In genomic region chr6:11232968-11233626, GRCh38 we compare ENCODE assay signal across 8 cellular contexts. TPM values are rescaled to one million over a fixed set of nuclear protein-coding genes. Genes with fewer than 3 reads are reported as not detected.
A peak's percentile ranks its signal among the peaks of the same experiment; 100 is the strongest.
DNase-seq lines count a peak whose midpoint lies in the region; ATAC-seq, FAIRE-seq and TF ChIP-seq lines count a peak whose summit lies in the region.

No MANE protein-coding gene starts in this region.

- CTCF ChIA-PET in HCT116 (lab: Charles Lee) (no interaction called here), PC-9 (lab: Charles Lee) (interaction anchor here (0.6 to 1.7 kb wide), 2 partner anchors 96 to 263 kb away, joined by 5 to 8 read pairs; no protein-coding TSS in a partner anchor), H1 (lab: Charles Lee; ENCODE audit: partially characterized antibody) (interaction anchor here (1.2 to 3.9 kb wide), 6 partner anchors 9 to 263 kb away, joined by 3 to 18 read pairs (median 4); no protein-coding TSS in a partner anchor)

- H3K9me2 ChIP-seq in HCT116 (ENCODE audit: insufficient read depth) (no peaks in the 10 kb centered on the region), PC-9 (ENCODE audit: insufficient read depth) (no peaks in the 10 kb centered on the region)

- H3K4ac ChIP-seq in H1 (replicated peaks; ENCODE audit: insufficient read length, low read depth, low read length): no peak overlapping the region

- no peak overlapping the region for H4K8ac ChIP-seq in H1 (ENCODE audit: extremely low read depth, insufficient read depth, low read length)

- RAD21 ChIA-PET in HCT116 (lab: Charles Lee; ENCODE audit: low non-redundant PET in 1 of 2, low total read pairs in 2 of 2, uncharacterized antibody in 2 of 2, unreplicated experiment in 2 of 2): no interaction called here

- peaks cover 0 to 9% of the 10 kb centered on the region in 2 donors for H3K36me3 Mint-ChIP-seq in naive B cell

- TF ChIP-seq CTCF in GM06990 (IDR thresholded peaks at IDR 0.05; ENCODE audit: insufficient read depth, low read length, poor library complexity, severe bottlenecking) (no peak), HCT116 (IDR thresholded peaks at IDR 0.05 in 2 of 3, conservative IDR thresholded peaks at IDR 0.05 in 1 of 3; ENCODE audit: borderline replicate concordance in 1 of 3, insufficient read depth in 1 of 3, low read depth in 2 of 3, low read length in 2 of 3) (no peak), PC-9 (conservative IDR thresholded peaks at IDR 0.05) (no peak), H1 (IDR thresholded peaks at IDR 0.05; ENCODE audit: control extremely low read depth in 1 of 3, insufficient read depth in 1 of 3, low read depth in 1 of 3, low read length in 3 of 3) (no peak)

- H3K4me1 Mint-ChIP-seq in naive B cell: peaks cover 44 to 66% (median 56%) of the 10 kb centered on the region in 3 donors

- no peak for TF ChIP-seq EP300 in H1 (IDR thresholded peaks at IDR 0.05; ENCODE audit: borderline replicate concordance in 1 of 2, low read depth in 2 of 2, low read length in 2 of 2)

- FAIRE-seq in H1 (lab: Jason Lieb, UNC): no peak

- DNase-seq in GM06990 (ENCODE audit: extremely low read depth, insufficient read length) (no peak), HCT116 (ENCODE audit: low read depth, low spot score) (no peak), PC-9 (no peak), H1 (ENCODE audit: low read depth in 1 of 2, low spot score in 2 of 2) (peak in 1 of 2 experiments; percentile 50), naive B cell (no peak), SHP77 (lab: John Stamatoyannopoulos, UW) (no peak), DMS153 treated with DMSO at 0.1 percent for 48 hours (lab: John Stamatoyannopoulos, UW; ENCODE audit: unreplicated experiment) (no peak)

- peak overlapping the region; percentile 83 to 99 (median 92) for H3K4me3 Mint-ChIP-seq in naive B cell

- H3K23me2 ChIP-seq in H1 (ENCODE audit: low read depth, low read length): peaks cover 6% of the 10 kb centered on the region; the same call in 1 of the 2 replicates

- H3K4me1 ChIP-seq in HCT116 (ENCODE audit: control insufficient read depth in 1 of 2, insufficient read depth in 2 of 2, low read length in 2 of 2): peaks cover 0 to 7% of the 10 kb centered on the region in 2 experiments; a peak in 3 of 4 replicates
- H3K4me1 ChIP-seq in PC-9 (replicated peaks; ENCODE audit: insufficient read depth): peaks cover 30% of the 10 kb centered on the region
- peaks cover 8 to 14% (median 9%) of the 10 kb centered on the region in 4 experiments; a peak in 6 of 7 replicates for H3K4me1 ChIP-seq in H1 (replicated peaks in 1 of 4; ENCODE audit: control insufficient read depth in 3 of 4, insufficient read depth in 4 of 4, low read length in 3 of 4)

- H3K9me3 ChIP-seq in HCT116 (ENCODE audit: control insufficient read depth in 1 of 2, insufficient read depth in 1 of 2, low read depth in 1 of 2, low read length in 2 of 2) (no peaks in the 10 kb centered on the region), PC-9 (ENCODE audit: insufficient read depth, low read depth) (no peaks in the 10 kb centered on the region), H1 (ENCODE audit: insufficient read depth in 2 of 2, low read depth in 1 of 2, low read length in 1 of 2) (no peaks in the 10 kb centered on the region)

- peak overlapping the region; percentile 93 for H3K4me2 ChIP-seq in HCT116 (ENCODE audit: low read length)
- peak overlapping the region; percentile 85 for H3K4me2 ChIP-seq in PC-9
- peak overlapping the region; percentile 82 to 99 for H3K4me2 ChIP-seq in H1 (ENCODE audit: insufficient read depth in 1 of 2, low read depth in 2 of 2, low read length in 2 of 2)

- H4K20me1 ChIP-seq in HCT116 (ENCODE audit: insufficient read depth) (no peaks in the 10 kb centered on the region), PC-9 (ENCODE audit: insufficient read depth) (no peaks in the 10 kb centered on the region), H1 (replicated peaks in 1 of 2; ENCODE audit: control insufficient read depth in 1 of 2, insufficient read depth in 2 of 2, low read length in 2 of 2) (no peaks in the 10 kb centered on the region)

- H3K27me3 Mint-ChIP-seq in naive B cell: no peaks in the 10 kb centered on the region

- H2AFZ ChIP-seq in HCT116 (ENCODE audit: low read depth, low read length, poor library complexity, severe bottlenecking): peak overlapping the region; percentile 98
- peak overlapping the region; percentile 82 for H2AFZ ChIP-seq in PC-9
- peak overlapping the region; percentile 35 for H2AFZ ChIP-seq in H1 (ENCODE audit: low read length)

- H2BK15ac ChIP-seq in H1 (ENCODE audit: low read length): no peak overlapping the region; the same call in 1 of the 2 replicates

- H3K36me3 ChIP-seq in GM06990 (ENCODE audit: control insufficient read depth, insufficient read depth, low read length) (no peaks in the 10 kb centered on the region), HCT116 (ENCODE audit: control insufficient read depth in 1 of 2, insufficient read depth in 2 of 2, low read length in 2 of 2) (no peaks in the 10 kb centered on the region), PC-9 (ENCODE audit: low read depth) (no peaks in the 10 kb centered on the region), H1 (ENCODE audit: control insufficient read depth in 2 of 4, insufficient read depth in 4 of 4, low read length in 3 of 4) (no peaks in the 10 kb centered on the region)

- no peak overlapping the region for H2AK5ac ChIP-seq in H1 (ENCODE audit: low read depth, low read length)

- H3K4me3 ChIP-seq in GM06990 (replicated peaks; ENCODE audit: low read depth, low read length) (peak overlapping the region; percentile 60), HCT116 (replicated peaks in 1 of 2; ENCODE audit: low read depth in 1 of 2, low read length in 2 of 2) (peak overlapping the region; percentile 46 to 58), PC-9 (peak overlapping the region; percentile 81), H1 (ENCODE audit: extremely low read depth in 1 of 4, insufficient read depth in 2 of 4, low read depth in 3 of 4, low read length in 4 of 4) (peak overlapping the region; percentile 29 to 87 (median 80); a peak in 7 of 8 replicates)

- H3K27ac ChIP-seq in HCT116 (ENCODE audit: low read depth, low read length) (no peak overlapping the region), PC-9 (peak overlapping the region; percentile 81), H1 (ENCODE audit: low read depth, low read length) (no peak overlapping the region)

- H3K27ac Mint-ChIP-seq in naive B cell: peak overlapping the region; percentile 47 to 98 (median 96)

- peak overlapping the region; percentile 12; the same call in 1 of the 2 replicates for H2BK12ac ChIP-seq in H1 (ENCODE audit: low read depth, low read length)

- H3K79me2 ChIP-seq in HCT116 (ENCODE audit: insufficient read depth, low read length) (no peaks in the 10 kb centered on the region), PC-9 (ENCODE audit: low read depth) (peaks cover 40% of the 10 kb centered on the region), H1 (ENCODE audit: control insufficient read depth in 1 of 2, insufficient read depth in 2 of 2, low read length in 2 of 2) (no peaks in the 10 kb centered on the region)

- no peak overlapping the region for H4K91ac ChIP-seq in H1 (replicated peaks; ENCODE audit: insufficient read length, low read length)

- H3K27me3 ChIP-seq in GM06990 (replicated peaks; ENCODE audit: control insufficient read depth, insufficient read depth, low read length): no peaks in the 10 kb centered on the region
- H3K27me3 ChIP-seq in HCT116 (ENCODE audit: insufficient read depth, low read length): 0 out of 2 replicates have a peak, but pooled peaks cover 9% of the 10 kb centered on the region
- H3K27me3 ChIP-seq in PC-9 (ENCODE audit: insufficient read depth, low read depth): no peaks in the 10 kb centered on the region
- peaks cover 0 to 3% (median 0%) of the 10 kb centered on the region in 4 experiments; a peak in 3 of 7 replicates for H3K27me3 ChIP-seq in H1 (replicated peaks in 1 of 4; ENCODE audit: control insufficient read depth in 3 of 4, extremely low read depth in 1 of 4, insufficient read depth in 3 of 4, low read length in 3 of 4)

- H3K18ac ChIP-seq in H1 (ENCODE audit: extremely low read depth, low read length): no peak overlapping the region; the same call in 1 of the 2 replicates

- no peak overlapping the region for H2BK20ac ChIP-seq in H1 (ENCODE audit: low read length)

- 33% methylated on average over 18 of the region's 18 CpGs; no CpG with 5 or more reads in 1 of the 2 experiments for WGBS in H1 (ENCODE audit: extremely low coverage in 1 of 2, insufficient coverage in 1 of 2, insufficient read length in 1 of 2, insufficient replicate concordance in 2 of 2, low coverage in 1 of 2, low lambda C conversion rate in 2 of 2, missing lambda C conversion rate in 1 of 2), 2 experiments

- no peak for TF ChIP-seq RAD21 in HCT116 (IDR thresholded peaks at IDR 0.05; ENCODE audit: low read depth)
- no peak for TF ChIP-seq RAD21 in H1 (IDR thresholded peaks at IDR 0.05 in 1 of 2, conservative IDR thresholded peaks at IDR 0.05 in 1 of 2; ENCODE audit: low read depth in 2 of 2, low read length in 2 of 2)

- no peak for TF ChIP-seq POLR2A in HCT116 (IDR thresholded peaks at IDR 0.05; ENCODE audit: borderline replicate concordance, extremely low read depth, insufficient read depth, insufficient read length)
- TF ChIP-seq POLR2A in H1 (IDR thresholded peaks at IDR 0.05; ENCODE audit: control extremely low read depth in 1 of 2, low read depth in 2 of 2, low read length in 2 of 2): no peak

- H3K23ac ChIP-seq in H1 (ENCODE audit: insufficient read length): no peak overlapping the region

- H2BK120ac ChIP-seq in H1 (replicated peaks; ENCODE audit: low read depth, low read length): no peak overlapping the region

- ATAC-seq in HCT116: peak; percentile 5
- ATAC-seq in naive B cell (ENCODE audit: low read depth in 2 of 2): no peak
- no peak for ATAC-seq in GM19463 (IDR thresholded peaks at IDR 0.05; ENCODE audit: unreplicated experiment)

- peaks cover 37% of the 10 kb centered on the region for H3F3A ChIP-seq in PC-9 (ENCODE audit: insufficient read depth, low read depth)

- H2BK5ac ChIP-seq in H1 (ENCODE audit: low read depth, low read length): no peak overlapping the region

- H4K5ac ChIP-seq in H1 (ENCODE audit: insufficient read length, low read depth, low read length): no peak overlapping the region

- H3K9ac ChIP-seq in HCT116 (ENCODE audit: low read length): peak overlapping the region; percentile 19; the same call in 1 of the 2 replicates
- H3K9ac ChIP-seq in H1 (replicated peaks in 1 of 4; ENCODE audit: extremely low read depth in 1 of 4, low read depth in 3 of 4, low read length in 3 of 4): no peak overlapping the region; a peak in 1 of 7 replicates

- H3K14ac ChIP-seq in H1 (ENCODE audit: insufficient read length): no peak overlapping the region

- no peaks in the 10 kb centered on the region for H3K9me3 Mint-ChIP-seq in naive B cell

- BruUV-seq in HCT116 (replicated peaks; lab: Mats Ljungman, UMichigan) (no TSS peak), PC-9 (replicated peaks; lab: Mats Ljungman, UMichigan) (TSS peak; percentile 58)

- POLR2A ChIA-PET in HCT116 (lab: Charles Lee): no interaction called here
- POLR2A ChIA-PET in PC-9 (lab: Charles Lee; ENCODE audit: unreplicated experiment): interaction anchor here (0.6 to 1.7 kb wide), 34 partner anchors 10 to 1250 kb away, joined by 3 to 44 read pairs (median 7); partner anchors contain the start of gene SYCP2L
- POLR2A ChIA-PET in H1 (lab: Charles Lee; ENCODE audit: partially characterized antibody): interaction anchor here (1.0 to 1.6 kb wide), 5 partner anchors 9 to 36 kb away, joined by 3 to 6 read pairs (median 4); no protein-coding TSS in a partner anchor

- no peaks in the 10 kb centered on the region for H3K79me1 ChIP-seq in H1 (ENCODE audit: low read depth, low read length)

- H3K56ac ChIP-seq in H1 (replicated peaks; ENCODE audit: insufficient read length, low read depth, low read length): no peak overlapping the region

- intact Hi-C loops in HCT116 (cut with micrococcal nuclease) (loop anchor here (5.0 kb wide), 1 partner anchor 264 kb away; no protein-coding TSS in a partner anchor), PC-9 (cut with micrococcal nuclease; ENCODE audit: unreplicated experiment) (loop anchor here (1.0 to 5.0 kb wide), 8 partner anchors 85 to 263 kb away; partner anchors contain the start of gene SMIM13)

RNA-seq across cellular contexts. Expression of gene NEDD9, which starts 0.6 kb away (rescaled TPM):
- 0.17 TPM for total RNA-seq in HCT116 (2021; ENCODE audit: unreplicated experiment)
- polyA plus RNA-seq in HCT116 (2012): 0.20 and 0.26 TPM in 2 replicates
- 35.8 and 57.5 TPM in 2 replicates for total RNA-seq in PC-9 (2021)
- total RNA-seq in H1 (2021; fragmentation: NEBNext Ultra II Directional; extraction: Animal tissue kit (Norgen Biotek cat#: 25700)): 12.0 and 12.8 TPM in 2 replicates
- polyA plus RNA-seq in H1 (2011; rRNA removed): 3.6 and 5.7 TPM in 2 replicates
- polyA plus RNA-seq in H1 (2011; cell fraction: cytosol; rRNA removed): 5.1 TPM
- 6.5 TPM for polyA plus RNA-seq in H1 (2011; cell fraction: nucleus; rRNA removed)
- 2.8 to 5.6 TPM (median 3.9 TPM) in 4 replicates for polyA plus RNA-seq in H1 (2012, experiment 1 of 2)
- 1.6 TPM for polyA plus RNA-seq in H1 (2012, experiment 2 of 2)
- polyA plus RNA-seq in H1 (2013, experiment 1 of 2): 4.9 TPM
- polyA plus RNA-seq in H1 (2013, experiment 2 of 2): 4.8 TPM
- 10.0 and 13.9 TPM in 2 replicates for polyA minus RNA-seq in H1 (2011; rRNA and poly(A)+ RNA removed)
- 5.9 TPM for polyA minus RNA-seq in H1 (2011; cell fraction: cytosol; rRNA and poly(A)+ RNA removed)
- 5.2 TPM for polyA minus RNA-seq in H1 (2011; cell fraction: nucleus; rRNA and poly(A)+ RNA removed)
- polyA plus RNA-seq in naive B cell (ENCODE audit: low read depth in 6 of 6): 10 to 100 TPM; 42.0 to 80.5 (median 48.1) TPM

Comparison
In these comparisons a context has a peak if more than half of its experiments do, and no peak if none do; other contexts are left out.
1. H2AFZ ChIP-seq: peak in every context shown above with its lines; median percentile 98 in HCT116; 82 in PC-9; 35 in H1.
2. RNA of gene NEDD9, which starts 0.6 kb away (total RNA-seq): 35.8 to 57.5 TPM in PC-9 and 12.0 to 12.8 TPM in H1; 0.17 TPM in HCT116 (single experiment); every median in the first group is over 10 times any median in the second.
3. Peak in every context shown above with its lines, with median percentiles within 50 percentile points of each other: H3K4me3 ChIP-seq and H3K4me2 ChIP-seq.